1 cellular context compared by ENCODE assay signal in genomic region chr5:151015974-151016587, GRCh38.
TF ChIP-seq lines count a peak whose summit lies in the region.

No MANE protein-coding gene starts in this region.

TF ChIP-seq in K562, 482 proteins besides CTCF, POLR2A, EP300 and RAD21 (continued from another document and continues in another):
- TF ChIP-seq HMGXB4 (CRISPR knock-in tag; IDR thresholded peaks at IDR 0.05), result no peak
- peak; percentile 57 for TF ChIP-seq HDAC3 (IDR thresholded peaks at IDR 0.05; ENCODE audit: borderline replicate concordance, partially characterized antibody)
- no peak for TF ChIP-seq BCLAF1 (IDR thresholded peaks at IDR 0.05; ENCODE audit: borderline replicate concordance in 1 of 2, control insufficient read depth in 1 of 2, low read depth in 2 of 2, low read length in 1 of 2)
- no peak for TF ChIP-seq ZBTB7A (IDR thresholded peaks at IDR 0.05; ENCODE audit: borderline replicate concordance, control insufficient read depth, low read depth, low read length)
- peak; percentile 93; the same call in 1 of the 2 replicates for TF ChIP-seq CC2D1A (IDR thresholded peaks at IDR 0.05)
- TF ChIP-seq FOXJ2 (tag; IDR thresholded peaks at IDR 0.05), result no peak
- TF ChIP-seq ATF1 (CRISPR knock-in tag; IDR thresholded peaks at IDR 0.05), result no peak
- 0 out of 2 replicates have a peak, but pooled peaks have one; percentile 8 for TF ChIP-seq ATF1 (tag; IDR thresholded peaks at IDR 0.05)
- peak; percentile 40; the same call in 1 of the 2 replicates for TF ChIP-seq GABPA (tag; conservative IDR thresholded peaks at IDR 0.05; ENCODE audit: low read depth)
- peak; percentile 73 for TF ChIP-seq MEIS2 (IDR thresholded peaks at IDR 0.05; ENCODE audit: partially characterized antibody)
- peak; percentile 48; the same call in 1 of the 2 replicates for TF ChIP-seq PML (IDR thresholded peaks at IDR 0.05; ENCODE audit: low read length)
- TF ChIP-seq JUND (IDR thresholded peaks at IDR 0.05; ENCODE audit: borderline replicate concordance, low read depth, low read length), result peak; percentile 29
- peak; percentile 35; the same call in 1 of the 3 replicates for TF ChIP-seq JUND (tag; IDR thresholded peaks at IDR 0.05; ENCODE audit: borderline replicate concordance, low read depth, low read length)
- TF ChIP-seq ID3 (CRISPR knock-in tag; IDR thresholded peaks at IDR 0.05), result no peak
- no peak for TF ChIP-seq ID3 (tag; IDR thresholded peaks at IDR 0.05)
- no peak for TF ChIP-seq ZKSCAN3 (CRISPR knock-in tag; IDR thresholded peaks at IDR 0.05)
- no peak for TF ChIP-seq LCOR (CRISPR knock-in tag; IDR thresholded peaks at IDR 0.05)
- TF ChIP-seq ZNF146 (CRISPR knock-in tag; IDR thresholded peaks at IDR 0.05; ENCODE audit: unreplicated experiment), result no peak
- TF ChIP-seq HDAC2 (IDR thresholded peaks at IDR 0.05), result peak; percentile 62; the same call in 1 of the 2 replicates
- TF ChIP-seq NUFIP1 (IDR thresholded peaks at IDR 0.05; ENCODE audit: partially characterized antibody), result peak; percentile 31
- no peak for TF ChIP-seq CBX8 (IDR thresholded peaks at IDR 0.05; ENCODE audit: borderline replicate concordance, extremely low read depth, low read depth, low read length, poor library complexity, severe bottlenecking)
- TF ChIP-seq HMBOX1 (IDR thresholded peaks at IDR 0.05), result peak; percentile 83
- TF ChIP-seq ZNF644 (tag; IDR thresholded peaks at IDR 0.05; ENCODE audit: low read depth), result no peak
- no peak for TF ChIP-seq NR2C1 (IDR thresholded peaks at IDR 0.05)
- 0 out of 2 replicates have a peak, but pooled peaks have one; percentile 6 for TF ChIP-seq NR2C1 (tag; IDR thresholded peaks at IDR 0.05)
- no peak for TF ChIP-seq MCM2 (IDR thresholded peaks at IDR 0.05; ENCODE audit: low read depth)
- TF ChIP-seq ZNF274 (IDR thresholded peaks at IDR 0.05; ENCODE audit: borderline replicate concordance, low read depth, low read length), result no peak
- no peak for TF ChIP-seq ZEB2 (IDR thresholded peaks at IDR 0.05)
- TF ChIP-seq ZBTB12 (CRISPR knock-in tag; IDR thresholded peaks at IDR 0.05), result no peak
- TF ChIP-seq IRF1 (CRISPR knock-in tag; IDR thresholded peaks at IDR 0.05; ENCODE audit: borderline replicate concordance), result no peak
- TF ChIP-seq DMBX1 (CRISPR knock-in tag; IDR thresholded peaks at IDR 0.05; ENCODE audit: borderline replicate concordance), result no peak
- peak; percentile 42; the same call in 1 of the 2 replicates for TF ChIP-seq NCOA6 (IDR thresholded peaks at IDR 0.05)
- no peak for TF ChIP-seq HNRNPK (IDR thresholded peaks at IDR 0.05; ENCODE audit: low read depth, low read length, poor library complexity, severe bottlenecking)
- TF ChIP-seq ARHGAP35 (IDR thresholded peaks at IDR 0.05; ENCODE audit: partially characterized antibody), result no peak
- peak; percentile 48 for TF ChIP-seq BRD9 (IDR thresholded peaks at IDR 0.05; ENCODE audit: low read depth, partially characterized antibody)
- no peak for TF ChIP-seq ZBTB9 (CRISPR knock-in tag; IDR thresholded peaks at IDR 0.05)
- peak; percentile 33 for TF ChIP-seq PRDM10 (IDR thresholded peaks at IDR 0.05; ENCODE audit: partially characterized antibody)
- peak; percentile 75 for TF ChIP-seq EGR1 (conservative IDR thresholded peaks at IDR 0.05)
- no peak for TF ChIP-seq WHSC1 (IDR thresholded peaks at IDR 0.05; ENCODE audit: low read length)
- TF ChIP-seq HDGF (IDR thresholded peaks at IDR 0.05), result no peak
- no peak for TF ChIP-seq MAFK (IDR thresholded peaks at IDR 0.05; ENCODE audit: low read length)
- no peak for TF ChIP-seq PBX2 (CRISPR knock-in tag; IDR thresholded peaks at IDR 0.05; ENCODE audit: low read depth)
- TF ChIP-seq PBX2 (tag; conservative IDR thresholded peaks at IDR 0.05; ENCODE audit: low read depth), result no peak
- TF ChIP-seq ETS1 (conservative IDR thresholded peaks at IDR 0.05; ENCODE audit: control insufficient read depth, low read depth, low read length), result no peak
- no peak for TF ChIP-seq SUPT5H (IDR thresholded peaks at IDR 0.05)
- TF ChIP-seq ZNF589 (CRISPR knock-in tag; IDR thresholded peaks at IDR 0.05; ENCODE audit: low read depth), result peak; percentile 83; the same call in 1 of the 2 replicates
- TF ChIP-seq TAL1 (IDR thresholded peaks at IDR 0.05), result peak; percentile 60
- no peak for TF ChIP-seq BCOR (IDR thresholded peaks at IDR 0.05)
- no peak for TF ChIP-seq HES1 (IDR thresholded peaks at IDR 0.05; ENCODE audit: low read depth)
- TF ChIP-seq ZNF224 (CRISPR knock-in tag; IDR thresholded peaks at IDR 0.05), result no peak
